ENCODE assay signal across 27 cellular contexts in genomic region chr4:76745264-76745663, GRCh38.
A peak's percentile ranks its signal among the peaks of the same experiment; 100 is the strongest.
DNase-seq lines count a peak whose midpoint lies in the region; TF ChIP-seq lines count a peak whose summit lies in the region.
"Had no signal": no experiment of that assay in that cellular context is flagged by ENCODE, and none has a peak within 500 bp of the region (broad histone marks: within the 10 kb centered on the region; RNA-seq: fewer than 3 reads in every experiment).

No MANE protein-coding gene starts in this region.

- H3K27me3 Mint-ChIP-seq in HFFc6 (ENCODE audit: insufficient read depth), result no peaks in the 10 kb centered on the region; the same call in 1 of the 2 replicates

- H3K27me3 ChIP-seq in osteoblast (ENCODE audit: insufficient read depth, low read length), result no peaks in the 10 kb centered on the region
- H3K27me3 ChIP-seq: foreskin keratinocyte, MG63, upper lobe of left lung had no signal

- H4K20me1 ChIP-seq in osteoblast (ENCODE audit: insufficient read depth, low read length), result no peaks in the 10 kb centered on the region

- peak overlapping the region; percentile 33 for H3K4me2 ChIP-seq in osteoblast (ENCODE audit: insufficient read depth, low read length)

- H2AFZ ChIP-seq in osteoblast (ENCODE audit: low read length), result peak overlapping the region; percentile 5

- H3K4me1 Mint-ChIP-seq in HFFc6 (ENCODE audit: low read depth), result peaks cover 85% of the 10 kb centered on the region
- H3K4me1 Mint-ChIP-seq: CD4-positive, alpha-beta memory T cell had no signal

- no peak overlapping the region for H3K4me3 ChIP-seq in osteoblast (ENCODE audit: insufficient read depth, low read length)
- H3K4me3 ChIP-seq: MG63, spleen, upper lobe of left lung had no signal

- H3K9me3 Mint-ChIP-seq in HFFc6, result peaks cover 5% of the 10 kb centered on the region
- H3K9me3 Mint-ChIP-seq: stimulated activated naive CD8-positive, alpha-beta T cell treated with anti-CD3 and anti-CD28 coated beads, Interleukin-15, Interleukin-2, amounts not matched to agents 100 ng/mL and 50 ng/mL, for 24 hours; T-cell had no signal

- peaks cover 58% of the 10 kb centered on the region for H3K36me3 Mint-ChIP-seq in HFFc6 (ENCODE audit: low read depth)
- H3K36me3 Mint-ChIP-seq: CD4-positive, alpha-beta memory T cell; T-cell had no signal

- H3K79me2 ChIP-seq in osteoblast (ENCODE audit: insufficient read depth, low read length), result peaks cover 9% of the 10 kb centered on the region

- peak overlapping the region; percentile 73 for H3K4me3 Mint-ChIP-seq in HFFc6
- H3K4me3 Mint-ChIP-seq: CD4-positive, alpha-beta memory T cell; stimulated activated naive CD8-positive, alpha-beta T cell treated with anti-CD3 and anti-CD28 coated beads, Interleukin-15, Interleukin-2, amounts not matched to agents 100 ng/mL and 50 ng/mL, for 24 hours; T-cell had no signal

- peak overlapping the region; percentile 81 for H3K27ac Mint-ChIP-seq in HFFc6
- H3K27ac Mint-ChIP-seq: CD4-positive, alpha-beta memory T cell; stimulated activated naive CD8-positive, alpha-beta T cell treated with anti-CD3 and anti-CD28 coated beads, Interleukin-15, Interleukin-2, amounts not matched to agents 100 ng/mL and 50 ng/mL, for 24 hours; T-cell had no signal

- peak overlapping the region; percentile 85 for H3K27ac ChIP-seq in osteoblast (ENCODE audit: low read depth, low read length)
- H3K27ac ChIP-seq: foreskin keratinocyte, neutrophil, spleen, upper lobe of left lung had no signal

- TF ChIP-seq CTCF in HFFc6 (IDR thresholded peaks at IDR 0.05) (no peak), osteoblast (IDR thresholded peaks at IDR 0.05; ENCODE audit: extremely low read depth, low read depth, low read length) (no peak)

- peaks cover 38% of the 10 kb centered on the region for H3K4me1 ChIP-seq in osteoblast (ENCODE audit: insufficient read depth, low read length)
- H3K4me1 ChIP-seq: foreskin keratinocyte, upper lobe of left lung had no signal

- DNase-seq in HFFc6 (no peak), amniotic epithelial cell (ENCODE audit: low read depth) (peak; percentile 13), fibroblast of gingiva (ENCODE audit: low read depth) (peak; percentile 52), osteoblast (ENCODE audit: insufficient read length, low spot score, missing footprints) (no peak), NCI-H2107 (lab: John Stamatoyannopoulos, UW) (no peak), NCI-H2171 (lab: John Stamatoyannopoulos, UW) (no peak), HuH-7 (ENCODE audit: low spot score) (no peak)
- DNase-seq in activated CD8-positive, alpha-beta memory T cell treated with anti-CD3 and anti-CD28 coated beads for 24 hours, result no peak
- DNase-seq: activated CD4-positive, alpha-beta T cell treated with anti-CD3 and anti-CD28 coated beads, Interleukin-2, amount 50 U/mL, for 1 hour; activated gamma-delta T cell; amygdala; CD4-positive, alpha-beta memory T cell; cerebellar nuclear complex; effector memory CD4-positive, alpha-beta T cell; foreskin keratinocyte; hippocampal formation; MG63; NCI-H1436 treated with DMSO at 0.1 percent for 48 hours; NCI-H2171 treated with DMSO at 0.1 percent for 48 hours; NCI-H526 treated with DMSO at 0.1 percent for 48 hours; SHP77; spleen; stimulated activated CD4-positive, alpha-beta T cell treated with anti-CD3 and anti-CD28 coated beads, Interleukin-4, amount 100 ng/mL, for 24 hours; T-cell; upper lobe of left lung had no signal

- no peaks in the 10 kb centered on the region for H3K36me3 ChIP-seq in osteoblast (ENCODE audit: insufficient read depth, low read length)
- H3K36me3 ChIP-seq: neutrophil had no signal

- no peaks in the 10 kb centered on the region for H3K9me3 ChIP-seq in osteoblast (ENCODE audit: low read depth, low read length)
- H3K9me3 ChIP-seq: MG63, neutrophil, spleen, upper lobe of left lung had no signal

Comparison
In these comparisons a context has a peak if more than half of its experiments do, and no peak if none do; other contexts are left out.
1. DNase-seq: peak in amniotic epithelial cell (single experiment) and fibroblast of gingiva (single experiment); none in HFFc6 (single experiment), osteoblast (single experiment), activated CD8-positive, alpha-beta memory T cell treated with anti-CD3 and anti-CD28 coated beads for 24 hours (single experiment), NCI-H2107 (single experiment), NCI-H2171 (single experiment) and HuH-7 (single experiment).